Comparison of ENCODE assay signal across 1 cellular context in the genomic region with DNA sequence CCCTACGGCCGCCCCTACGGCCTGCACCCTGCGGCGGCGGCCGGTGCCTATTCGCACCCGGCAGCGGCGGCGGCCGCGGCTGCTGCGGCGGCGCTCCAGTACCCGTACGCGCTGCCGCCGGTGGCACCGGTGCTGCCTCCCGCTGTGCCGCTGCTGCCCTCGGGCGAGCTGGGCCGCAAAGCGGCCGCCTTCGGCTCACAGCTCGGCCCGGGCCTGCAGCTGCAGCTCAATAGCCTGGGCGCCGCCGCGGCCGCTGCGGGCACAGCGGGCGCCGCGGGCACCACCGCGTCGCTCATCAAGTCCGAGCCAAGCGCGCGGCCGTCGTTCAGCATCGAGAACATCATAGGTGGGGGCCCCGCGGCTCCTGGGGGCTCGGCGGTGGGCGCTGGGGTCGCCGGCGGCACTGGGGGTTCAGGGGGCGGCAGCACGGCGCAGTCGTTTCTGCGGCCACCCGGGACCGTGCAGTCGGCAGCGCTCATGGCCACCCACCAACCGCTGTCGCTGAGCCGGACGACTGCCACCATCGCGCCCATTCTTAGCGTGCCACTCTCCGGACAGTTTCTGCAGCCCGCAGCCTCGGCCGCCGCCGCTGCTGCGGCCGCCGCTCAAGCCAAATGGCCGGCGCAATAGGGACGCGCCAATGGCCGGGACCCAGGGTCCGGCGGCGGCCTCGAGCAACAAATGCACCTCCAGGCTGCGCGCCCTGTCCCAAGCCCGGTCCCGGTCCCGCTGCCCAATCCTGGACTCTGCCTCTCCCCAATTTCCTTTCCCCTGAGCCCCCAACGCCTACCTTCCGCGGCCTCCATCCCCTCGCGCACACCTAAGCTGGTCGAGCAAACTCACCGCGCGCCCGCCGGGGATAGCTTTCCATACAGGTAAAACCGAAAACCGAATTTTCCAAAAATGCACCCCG.
TF ChIP-seq lines count a peak whose summit lies in the region.

No MANE protein-coding gene starts in this region.

TF ChIP-seq in IMR-90, 13 proteins besides CTCF, POLR2A, EP300 and RAD21 (continued from another document):
- no peak for TF ChIP-seq USF2 (IDR thresholded peaks at IDR 0.05; ENCODE audit: low read depth, low read length)
- TF ChIP-seq, protein P1, sequence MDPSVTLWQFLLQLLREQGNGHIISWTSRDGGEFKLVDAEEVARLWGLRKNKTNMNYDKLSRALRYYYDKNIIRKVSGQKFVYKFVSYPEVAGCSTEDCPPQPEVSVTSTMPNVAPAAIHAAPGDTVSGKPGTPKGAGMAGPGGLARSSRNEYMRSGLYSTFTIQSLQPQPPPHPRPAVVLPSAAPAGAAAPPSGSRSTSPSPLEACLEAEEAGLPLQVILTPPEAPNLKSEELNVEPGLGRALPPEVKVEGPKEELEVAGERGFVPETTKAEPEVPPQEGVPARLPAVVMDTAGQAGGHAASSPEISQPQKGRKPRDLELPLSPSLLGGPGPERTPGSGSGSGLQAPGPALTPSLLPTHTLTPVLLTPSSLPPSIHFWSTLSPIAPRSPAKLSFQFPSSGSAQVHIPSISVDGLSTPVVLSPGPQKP (IDR thresholded peaks at IDR 0.05; ENCODE audit: borderline replicate concordance, low read depth, low read length), result no peak
